Comparison of ENCODE assay signal across 8 cellular contexts in genomic region chr4:127781303-127782024, GRCh38. TPM values are rescaled to one million over a fixed set of nuclear protein-coding genes. Genes with fewer than 3 reads are reported as not detected.
A peak's percentile ranks its signal among the peaks of the same experiment; 100 is the strongest.
DNase-seq lines count a peak whose midpoint lies in the region; TF ChIP-seq lines count a peak whose summit lies in the region.

No MANE protein-coding gene starts in this region.

- TF ChIP-seq POLR2A in suprapubic skin (IDR thresholded peaks at IDR 0.05): no peak

- H3K4me3 Mint-ChIP-seq in HFFc6: peak overlapping the region; percentile 99

- H3K27me3 Mint-ChIP-seq in HFFc6 (ENCODE audit: insufficient read depth): peaks cover 6% of the 10 kb centered on the region

- H3K27ac ChIP-seq in colonic mucosa (peak overlapping the region; percentile 40), liver (ENCODE audit: low read depth in 1 of 2, low read length in 2 of 2) (peak overlapping the region; percentile 51 to 87), suprapubic skin (peak overlapping the region; percentile 81)

- 17% methylated on average over 43 of the region's 43 CpGs for WGBS in liver
- WGBS in suprapubic skin: 17% methylated on average over 29 of the region's 43 CpGs

- no peak for TF ChIP-seq CTCF in HFFc6 (IDR thresholded peaks at IDR 0.05)
- no peak for TF ChIP-seq CTCF in colonic mucosa (IDR thresholded peaks at IDR 0.05)
- TF ChIP-seq CTCF in liver (IDR thresholded peaks at IDR 0.05; ENCODE audit: low read depth, low read length, missing input control): no peak
- TF ChIP-seq CTCF in suprapubic skin (IDR thresholded peaks at IDR 0.05): no peak

- TF ChIP-seq RAD21 in liver (IDR thresholded peaks at IDR 0.05): no peak

- TF ChIP-seq EP300 in suprapubic skin (IDR thresholded peaks at IDR 0.05): no peak

- intact Hi-C loops in colonic mucosa (cut with DNase I): no loop called here

- H3K4me3 ChIP-seq in colonic mucosa: peak overlapping the region; percentile 62
- H3K4me3 ChIP-seq in liver (ENCODE audit: low read depth in 1 of 3, low read length in 3 of 3): peak overlapping the region; percentile 25 to 94 (median 73)
- peak overlapping the region; percentile 89 for H3K4me3 ChIP-seq in suprapubic skin

- H3K36me3 ChIP-seq in colonic mucosa: no peaks in the 10 kb centered on the region
- H3K36me3 ChIP-seq in liver (ENCODE audit: control insufficient read depth in 4 of 4, insufficient read depth in 3 of 4, low read depth in 1 of 4, low read length in 3 of 4): no peaks in the 10 kb centered on the region
- H3K36me3 ChIP-seq in suprapubic skin: no peaks in the 10 kb centered on the region

- H3K27ac Mint-ChIP-seq in HFFc6: peak overlapping the region; percentile 94

- H3K4me1 Mint-ChIP-seq in HFFc6 (ENCODE audit: low read depth): peaks cover 30% of the 10 kb centered on the region

- H3K36me3 Mint-ChIP-seq in HFFc6 (ENCODE audit: low read depth): peaks cover 4% of the 10 kb centered on the region; the same call in 1 of the 2 replicates

- no peaks in the 10 kb centered on the region for H3K9me3 Mint-ChIP-seq in HFFc6

- peak overlapping the region; percentile 64 to 89 for H3K9ac ChIP-seq in colonic mucosa (ENCODE audit: low read depth in 2 of 2, low read length in 2 of 2)
- H3K9ac ChIP-seq in liver (ENCODE audit: low read depth in 1 of 2, low read length in 2 of 2): peak overlapping the region; percentile 36 to 63

- H3K9me3 ChIP-seq in colonic mucosa (no peaks in the 10 kb centered on the region), liver (ENCODE audit: control insufficient read depth in 4 of 4, low read length in 3 of 4) (no peaks in the 10 kb centered on the region), suprapubic skin (no peaks in the 10 kb centered on the region)

- no peaks in the 10 kb centered on the region for H3K4me1 ChIP-seq in colonic mucosa
- H3K4me1 ChIP-seq in liver (ENCODE audit: control insufficient read depth in 4 of 4, insufficient read depth in 4 of 4, low read length in 3 of 4): peaks cover 0 to 10% (median 2%) of the 10 kb centered on the region in 4 donors
- H3K4me1 ChIP-seq in suprapubic skin: peaks cover 10% of the 10 kb centered on the region

- DNase-seq in DMS79 treated with DMSO at 0.1 percent for 48 hours (lab: John Stamatoyannopoulos, UW) (peak; percentile 19), DMS79 (lab: John Stamatoyannopoulos, UW) (no peak), HFFc6 (peak; percentile 19), NCI-H69 (lab: John Stamatoyannopoulos, UW) (peak; percentile 61), colonic mucosa (no peak), suprapubic skin (ENCODE audit: low spot score in 2 of 2) (peak; percentile 59 to 88), T1000 (lab: John Stamatoyannopoulos, UW) (no peak)

- H3K27me3 ChIP-seq in colonic mucosa (no peaks in the 10 kb centered on the region), liver (ENCODE audit: control insufficient read depth in 4 of 4, insufficient read depth in 4 of 4, low read length in 3 of 4) (no peaks in the 10 kb centered on the region), suprapubic skin (no peaks in the 10 kb centered on the region)

TF ChIP-seq in liver, 16 proteins besides CTCF, POLR2A, EP300 and RAD21:
- TF ChIP-seq NR2F2 (IDR thresholded peaks at IDR 0.05): no peak
- TF ChIP-seq TAF1 (conservative IDR thresholded peaks at IDR 0.05): no peak
- TF ChIP-seq MAX (IDR thresholded peaks at IDR 0.05): no peak
- no peak for TF ChIP-seq EGR1 (IDR thresholded peaks at IDR 0.05; ENCODE audit: low read depth in 2 of 2)
- TF ChIP-seq HNF4G (IDR thresholded peaks at IDR 0.05): no peak
- TF ChIP-seq, protein P1, sequence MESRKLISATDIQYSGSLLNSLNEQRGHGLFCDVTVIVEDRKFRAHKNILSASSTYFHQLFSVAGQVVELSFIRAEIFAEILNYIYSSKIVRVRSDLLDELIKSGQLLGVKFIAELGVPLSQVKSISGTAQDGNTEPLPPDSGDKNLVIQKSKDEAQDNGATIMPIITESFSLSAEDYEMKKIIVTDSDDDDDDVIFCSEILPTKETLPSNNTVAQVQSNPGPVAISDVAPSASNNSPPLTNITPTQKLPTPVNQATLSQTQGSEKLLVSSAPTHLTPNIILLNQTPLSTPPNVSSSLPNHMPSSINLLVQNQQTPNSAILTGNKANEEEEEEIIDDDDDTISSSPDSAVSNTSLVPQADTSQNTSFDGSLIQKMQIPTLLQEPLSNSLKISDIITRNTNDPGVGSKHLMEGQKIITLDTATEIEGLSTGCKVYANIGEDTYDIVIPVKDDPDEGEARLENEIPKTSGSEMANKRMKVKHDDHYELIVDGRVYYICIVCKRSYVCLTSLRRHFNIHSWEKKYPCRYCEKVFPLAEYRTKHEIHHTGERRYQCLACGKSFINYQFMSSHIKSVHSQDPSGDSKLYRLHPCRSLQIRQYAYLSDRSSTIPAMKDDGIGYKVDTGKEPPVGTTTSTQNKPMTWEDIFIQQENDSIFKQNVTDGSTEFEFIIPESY (IDR thresholded peaks at IDR 0.05): no peak
- no peak for TF ChIP-seq YY1 (IDR thresholded peaks at IDR 0.05)
- TF ChIP-seq RXRA (IDR thresholded peaks at IDR 0.05): no peak
- TF ChIP-seq SP1 (IDR thresholded peaks at IDR 0.05): no peak
- TF ChIP-seq, protein P2, sequence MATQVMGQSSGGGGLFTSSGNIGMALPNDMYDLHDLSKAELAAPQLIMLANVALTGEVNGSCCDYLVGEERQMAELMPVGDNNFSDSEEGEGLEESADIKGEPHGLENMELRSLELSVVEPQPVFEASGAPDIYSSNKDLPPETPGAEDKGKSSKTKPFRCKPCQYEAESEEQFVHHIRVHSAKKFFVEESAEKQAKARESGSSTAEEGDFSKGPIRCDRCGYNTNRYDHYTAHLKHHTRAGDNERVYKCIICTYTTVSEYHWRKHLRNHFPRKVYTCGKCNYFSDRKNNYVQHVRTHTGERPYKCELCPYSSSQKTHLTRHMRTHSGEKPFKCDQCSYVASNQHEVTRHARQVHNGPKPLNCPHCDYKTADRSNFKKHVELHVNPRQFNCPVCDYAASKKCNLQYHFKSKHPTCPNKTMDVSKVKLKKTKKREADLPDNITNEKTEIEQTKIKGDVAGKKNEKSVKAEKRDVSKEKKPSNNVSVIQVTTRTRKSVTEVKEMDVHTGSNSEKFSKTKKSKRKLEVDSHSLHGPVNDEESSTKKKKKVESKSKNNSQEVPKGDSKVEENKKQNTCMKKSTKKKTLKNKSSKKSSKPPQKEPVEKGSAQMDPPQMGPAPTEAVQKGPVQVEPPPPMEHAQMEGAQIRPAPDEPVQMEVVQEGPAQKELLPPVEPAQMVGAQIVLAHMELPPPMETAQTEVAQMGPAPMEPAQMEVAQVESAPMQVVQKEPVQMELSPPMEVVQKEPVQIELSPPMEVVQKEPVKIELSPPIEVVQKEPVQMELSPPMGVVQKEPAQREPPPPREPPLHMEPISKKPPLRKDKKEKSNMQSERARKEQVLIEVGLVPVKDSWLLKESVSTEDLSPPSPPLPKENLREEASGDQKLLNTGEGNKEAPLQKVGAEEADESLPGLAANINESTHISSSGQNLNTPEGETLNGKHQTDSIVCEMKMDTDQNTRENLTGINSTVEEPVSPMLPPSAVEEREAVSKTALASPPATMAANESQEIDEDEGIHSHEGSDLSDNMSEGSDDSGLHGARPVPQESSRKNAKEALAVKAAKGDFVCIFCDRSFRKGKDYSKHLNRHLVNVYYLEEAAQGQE (IDR thresholded peaks at IDR 0.05): no peak
- TF ChIP-seq FOXA2 (IDR thresholded peaks at IDR 0.05): no peak
- TF ChIP-seq GABPA (IDR thresholded peaks at IDR 0.05 in 1 of 2, conservative IDR thresholded peaks at IDR 0.05 in 1 of 2): no peak
- TF ChIP-seq JUND (IDR thresholded peaks at IDR 0.05): no peak
- TF ChIP-seq, protein P3, sequence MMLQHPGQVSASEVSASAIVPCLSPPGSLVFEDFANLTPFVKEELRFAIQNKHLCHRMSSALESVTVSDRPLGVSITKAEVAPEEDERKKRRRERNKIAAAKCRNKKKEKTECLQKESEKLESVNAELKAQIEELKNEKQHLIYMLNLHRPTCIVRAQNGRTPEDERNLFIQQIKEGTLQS (IDR thresholded peaks at IDR 0.05): no peak
- TF ChIP-seq HNF4A (conservative IDR thresholded peaks at IDR 0.05): no peak
- no peak for TF ChIP-seq FOXA1 (IDR thresholded peaks at IDR 0.05)
TF ChIP-seq in liver: peak in this region for 0.

RNA-seq across cellular contexts. Expression of gene HSPA4L, which starts 0.7 kb away (rescaled TPM):
- total RNA-seq in HFFc6 (2021; fragmentation: NEBNext Ultra II Directional; extraction: Animal tissue kit (Norgen Biotek cat#: 25700)): 1 to 10 TPM; 5.9 to 7.9 (median 7.5) TPM
- total RNA-seq in colonic mucosa (10 to 100 TPM in 1 of 2 donors, 1 to 10 TPM in 1; 5.3 to 17.7 TPM), liver (1 to 10 TPM; 1.6 to 5.3 TPM), suprapubic skin (10 to 100 TPM; 17.8 to 22.2 (median 19.6) TPM)
- 1 to 10 TPM; 2.0 to 3.7 TPM for polyA plus RNA-seq in liver

RNA-seq across cellular contexts. Expression of gene SLC25A31, which starts 51.3 kb away (rescaled TPM):
- total RNA-seq in HFFc6 (2021; fragmentation: NEBNext Ultra II Directional; extraction: Animal tissue kit (Norgen Biotek cat#: 25700)): not detected
- not detected for total RNA-seq in colonic mucosa
- not detected for total RNA-seq in liver
- polyA plus RNA-seq in liver: not detected
- not detected for total RNA-seq in suprapubic skin

Comparison
In these comparisons a context has a peak if more than half of its experiments do, and no peak if none do; other contexts are left out.
1. DNase-seq: peak in DMS79 treated with DMSO at 0.1 percent for 48 hours (single experiment), HFFc6 (single experiment), NCI-H69 (single experiment) and suprapubic skin (2 of 2); none in DMS79 (single experiment), colonic mucosa (single experiment) and T1000 (single experiment).
2. Peak in every context shown above with its lines, with median percentiles within 50 percentile points of each other: H3K27ac ChIP-seq and H3K4me3 ChIP-seq.